ENCODE assay signal across 10 cellular contexts in the genomic region with DNA sequence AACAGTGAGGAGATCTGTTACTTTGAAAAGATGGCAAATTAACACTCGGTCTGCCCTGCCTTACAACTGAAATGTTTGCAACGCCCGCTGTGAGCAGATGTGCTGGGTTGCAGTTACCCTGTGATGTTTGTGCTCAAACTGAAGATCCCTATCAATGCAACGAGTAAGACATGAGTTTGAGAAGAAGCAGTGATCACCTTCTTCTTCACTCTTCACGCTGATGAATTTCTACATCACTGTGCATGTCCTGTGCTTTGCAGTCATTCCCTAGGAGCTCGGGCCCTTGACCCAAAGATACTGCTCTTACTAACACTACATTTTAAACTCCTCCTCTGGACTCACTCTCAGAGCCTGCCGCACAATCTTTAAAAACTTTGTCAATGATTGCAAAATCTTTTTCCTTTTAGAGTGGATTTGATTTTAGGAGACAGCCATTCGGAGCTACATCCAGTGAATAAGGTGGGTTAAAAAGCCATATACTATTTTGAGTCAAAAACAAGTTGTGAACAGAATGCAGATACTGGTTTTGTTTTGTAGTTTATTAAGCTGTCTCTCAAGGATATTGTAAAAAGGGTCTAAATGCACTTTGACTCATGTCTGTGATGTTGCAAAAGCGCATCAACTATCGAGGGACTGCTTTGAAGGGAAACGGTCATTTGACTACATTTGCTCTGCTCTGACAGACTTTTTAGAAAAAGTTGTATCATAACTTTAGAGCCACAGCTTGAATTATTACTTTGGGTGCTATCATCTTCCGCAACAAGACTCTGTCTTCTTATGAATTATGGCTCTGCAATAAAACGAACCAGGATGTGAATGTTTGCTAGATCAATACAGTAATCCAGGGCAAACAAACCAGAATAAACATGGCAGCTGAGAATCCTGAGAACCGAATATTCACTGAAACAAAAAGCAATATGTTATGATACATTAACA. TPM values are rescaled to one million over a fixed set of nuclear protein-coding genes. Genes with fewer than 3 reads are reported as not detected.
A peak's percentile ranks its signal among the peaks of the same experiment; 100 is the strongest.
DNase-seq lines count a peak whose midpoint lies in the region; ATAC-seq and TF ChIP-seq lines count a peak whose summit lies in the region.
"Had no signal": no experiment of that assay in that cellular context is flagged by ENCODE, and none has a peak within 500 bp of the region (broad histone marks: within the 10 kb centered on the region; RNA-seq: fewer than 3 reads in every experiment).

No MANE protein-coding gene starts in this region.

- peak overlapping the region; percentile 89 to 90 for H3K4me3 Mint-ChIP-seq in activated T-cell treated with anti-CD3 and anti-CD28 coated beads, Interleukin-2, amount 50 U/mL, for 72 hours
- H3K4me3 Mint-ChIP-seq in nephron progenitor cell: no peak overlapping the region

- H3K9me3 Mint-ChIP-seq in activated T-cell treated with anti-CD3 and anti-CD28 coated beads, Interleukin-2, amount 50 U/mL, for 72 hours: no peaks in the 10 kb centered on the region
- H3K9me3 Mint-ChIP-seq in nephron progenitor cell: no peaks in the 10 kb centered on the region

- peaks cover 0 to 5% (median 0%) of the 10 kb centered on the region in 4 donors for H3K4me1 ChIP-seq in upper lobe of left lung
- H3K4me1 ChIP-seq: parathyroid adenoma had no signal

- no peak for TF ChIP-seq EP300 in upper lobe of left lung (IDR thresholded peaks at IDR 0.05)

- ATAC-seq in activated T-cell treated with anti-CD3 and anti-CD28 coated beads, Interleukin-2, amount 50 U/mL, for 72 hours (replicated peaks in 1 of 2): peak in 1 of 2 donors; percentile 2
- no peak for ATAC-seq in upper lobe of left lung (ENCODE audit: low FRiP score in 2 of 2)
- no peak for ATAC-seq in GM21619 (IDR thresholded peaks at IDR 0.05; ENCODE audit: unreplicated experiment)
- ATAC-seq in GM21515 (IDR thresholded peaks at IDR 0.05; ENCODE audit: unreplicated experiment): no peak

- WGBS in upper lobe of left lung, 2 donors: 57% methylated on average over 14 of the region's 14 CpGs
- 63 to 64% methylated on average over 14 of the region's 14 CpGs for WGBS in lower leg skin, 2 donors

- no peaks in the 10 kb centered on the region for H3K9me3 ChIP-seq in upper lobe of left lung

- peak; percentile 73 for DNase-seq in GM12865 (ENCODE audit: low read depth)
- peak; percentile 68 for DNase-seq in NCI-H2029 (lab: John Stamatoyannopoulos, UW)
- peak in 1 of 2 donors; percentile 22 for DNase-seq in activated T-cell treated with anti-CD3 and anti-CD28 coated beads, Interleukin-2, amount 50 U/mL, for 72 hours
- no peak for DNase-seq in nephron progenitor cell
- no peak for DNase-seq in upper lobe of left lung
- DNase-seq in lower leg skin (ENCODE audit: low spot score in 2 of 2): no peak
- DNase-seq: foreskin melanocyte had no signal

- no peak overlapping the region for H3K27ac ChIP-seq in upper lobe of left lung
- H3K27ac ChIP-seq: parathyroid adenoma had no signal

- TF ChIP-seq POLR2A in upper lobe of left lung (IDR thresholded peaks at IDR 0.05) (no peak), lower leg skin (IDR thresholded peaks at IDR 0.05) (no peak)

- peaks cover 96% of the 10 kb centered on the region for H3K4me1 Mint-ChIP-seq in activated T-cell treated with anti-CD3 and anti-CD28 coated beads, Interleukin-2, amount 50 U/mL, for 72 hours (ENCODE audit: low read depth)
- H3K4me1 Mint-ChIP-seq in nephron progenitor cell: peaks cover 76% of the 10 kb centered on the region

- peaks cover 0 to 1% of the 10 kb centered on the region in 2 donors for H3K36me3 Mint-ChIP-seq in activated T-cell treated with anti-CD3 and anti-CD28 coated beads, Interleukin-2, amount 50 U/mL, for 72 hours (ENCODE audit: insufficient read depth in 2 of 2)
- no peaks in the 10 kb centered on the region for H3K36me3 Mint-ChIP-seq in nephron progenitor cell (ENCODE audit: low read depth)

- H3K27ac Mint-ChIP-seq in activated T-cell treated with anti-CD3 and anti-CD28 coated beads, Interleukin-2, amount 50 U/mL, for 72 hours: peak overlapping the region; percentile 98
- peak overlapping the region; percentile 83 for H3K27ac Mint-ChIP-seq in nephron progenitor cell

- intact Hi-C loops in lower leg skin (cut with DNase I; ENCODE audit: low total_unique reads): no loop called here

- no peak for TF ChIP-seq CTCF in GM12865 (IDR thresholded peaks at IDR 0.05; ENCODE audit: insufficient read depth, low read depth, low read length, missing control alignments)
- no peak for TF ChIP-seq CTCF in nephron progenitor cell (IDR thresholded peaks at IDR 0.05)
- TF ChIP-seq CTCF in upper lobe of left lung (IDR thresholded peaks at IDR 0.05): no peak
- no peak for TF ChIP-seq CTCF in lower leg skin (IDR thresholded peaks at IDR 0.05)

- H3K27me3 ChIP-seq in upper lobe of left lung: no peaks in the 10 kb centered on the region

- H3K27me3 Mint-ChIP-seq in activated T-cell treated with anti-CD3 and anti-CD28 coated beads, Interleukin-2, amount 50 U/mL, for 72 hours (ENCODE audit: low read depth): no peaks in the 10 kb centered on the region
- peaks cover 5% of the 10 kb centered on the region for H3K27me3 Mint-ChIP-seq in nephron progenitor cell (ENCODE audit: low read depth, poor library complexity)

- H3K36me3 ChIP-seq in upper lobe of left lung: no peaks in the 10 kb centered on the region

- H3K4me3 ChIP-seq in GM12865 (ENCODE audit: low read depth, low read length) (peak overlapping the region; percentile 87), upper lobe of left lung (no peak overlapping the region), lower leg skin (ENCODE audit: low read depth, poor library complexity, severe bottlenecking) (no peak overlapping the region)

RNA-seq across cellular contexts. Expression of gene RHOH, which starts 5.7 kb away (rescaled TPM):
- 100 to 1,000 TPM; 150 to 182 TPM for total RNA-seq in activated T-cell treated with anti-CD3 and anti-CD28 coated beads, Interleukin-2, amount 50 U/mL, for 72 hours
- total RNA-seq in upper lobe of left lung: 10 to 100 TPM in 3 of 6 donors, 1 to 10 TPM in 3; 5.5 to 19.9 (median 8.4) TPM
- 1 to 10 TPM in 3 of 4 donors, not detected in 1; 1.5 to 3.4 (median 2.2) TPM for total RNA-seq in lower leg skin

Comparison
In these comparisons a context has a peak if more than half of its experiments do, and no peak if none do; other contexts are left out.
1. DNase-seq: peak in GM12865 (single experiment) and NCI-H2029 (single experiment); none in nephron progenitor cell (single experiment), upper lobe of left lung (0 of 2) and lower leg skin (0 of 2).
2. RNA of gene RHOH, which starts 5.7 kb away (total RNA-seq): 150 to 182 TPM in activated T-cell treated with anti-CD3 and anti-CD28 coated beads, Interleukin-2, amount 50 U/mL, for 72 hours; 5.5 to 19.9 TPM in upper lobe of left lung and 1.5 to 3.4 TPM in lower leg skin; every median in the first group is over 4 times any median in the second.